Comparison of ENCODE assay signal across 20 cellular contexts in genomic region chr18:23240609-23240930, GRCh38.
DNase-seq lines count a peak whose midpoint lies in the region; ATAC-seq and TF ChIP-seq lines count a peak whose summit lies in the region.
"Had no signal": no experiment of that assay in that cellular context is flagged by ENCODE, and none has a peak within 500 bp of the region (broad histone marks: within the 10 kb centered on the region; RNA-seq: fewer than 3 reads in every experiment).

No MANE protein-coding gene starts in this region.

- H3K27ac ChIP-seq in BLaER1 (peak overlapping the region; percentile 39; the same call in 1 of the 2 replicates), DOHH2 (ENCODE audit: low read depth, low read length) (no peak overlapping the region; the same call in 1 of the 2 replicates), cingulate gyrus (ENCODE audit: low read depth, low read length) (peak overlapping the region; percentile 54)
- H3K27ac ChIP-seq: PC-9, RWPE1 had no signal

- no peaks in the 10 kb centered on the region for H3K9me2 ChIP-seq in DOHH2 (replicated peaks; ENCODE audit: control insufficient read depth, low read length)

- H3K4me3 ChIP-seq in BLaER1 (no peak overlapping the region), DOHH2 (ENCODE audit: low read length) (no peak overlapping the region; the same call in 1 of the 2 replicates)
- H3K4me3 ChIP-seq: PC-9 had no signal

- H3K9me3 ChIP-seq in BLaER1 = no peaks in the 10 kb centered on the region
- H3K9me3 ChIP-seq in DOHH2 (ENCODE audit: control insufficient read depth, insufficient read depth, low read length) = no peaks in the 10 kb centered on the region

- H3K4me1 ChIP-seq in BLaER1 (peaks cover 93% of the 10 kb centered on the region), DOHH2 (ENCODE audit: control insufficient read depth, low read length) (peaks cover 65% of the 10 kb centered on the region)

- no peaks in the 10 kb centered on the region for H3K79me2 ChIP-seq in DOHH2 (ENCODE audit: control insufficient read depth, low read length)

- peak; percentile 29 for DNase-seq in NAMALWA (ENCODE audit: low spot score)
- no peak for DNase-seq in stimulated activated CD4-positive, alpha-beta T cell treated with anti-CD3 and anti-CD28 coated beads, Interleukin-15, amount 100 ng/mL, for 24 hours
- DNase-seq in NCI-H2196 (lab: John Stamatoyannopoulos, UW; ENCODE audit: unreplicated experiment) = no peak
- DNase-seq: ACHN, HCEC 1CT, KBM-7, MV-4-11, NCI-H187, NCI-H446 treated with DMSO at 0.1 percent for 48 hours, PC-9, SIG-M5, T-cell had no signal

- H3F3A ChIP-seq in DOHH2 (ENCODE audit: control insufficient read depth, insufficient read depth) = peaks cover 4% of the 10 kb centered on the region; the same call in 1 of the 2 replicates

- H3K36me3 ChIP-seq in BLaER1 = no peaks in the 10 kb centered on the region
- H3K36me3 ChIP-seq in DOHH2 (ENCODE audit: control insufficient read depth, low read length) = no peaks in the 10 kb centered on the region

- ATAC-seq in HG02678 (IDR thresholded peaks at IDR 0.05; ENCODE audit: unreplicated experiment) (no peak), GM18520 (IDR thresholded peaks at IDR 0.05; ENCODE audit: unreplicated experiment) (no peak)
- ATAC-seq: HepG2, SK-N-SH treated with all-trans-retinoic acid at 6 μM for 48 hours, T-cell had no signal

- H3K4me2 ChIP-seq in BLaER1 (peak overlapping the region; percentile 80), DOHH2 (ENCODE audit: low read length) (peak overlapping the region; percentile 50)
- H3K4me2 ChIP-seq: PC-9 had no signal

- no peak for TF ChIP-seq CTCF in DOHH2 (IDR thresholded peaks at IDR 0.05; ENCODE audit: low read depth, low read length, poor library complexity, severe bottlenecking)

- no peak overlapping the region for H3K9ac ChIP-seq in BLaER1

- H4K20me1 ChIP-seq in BLaER1 (no peaks in the 10 kb centered on the region), DOHH2 (ENCODE audit: control insufficient read depth, insufficient read depth, low read depth, low read length) (no peaks in the 10 kb centered on the region)

- no peaks in the 10 kb centered on the region for H3K27me3 ChIP-seq in BLaER1
- no peaks in the 10 kb centered on the region for H3K27me3 ChIP-seq in DOHH2 (ENCODE audit: control insufficient read depth, low read length)
